In genomic region chr20:50286174-50286511, GRCh38 we compare ENCODE assay signal across 10 cellular contexts.
DNase-seq lines count a peak whose midpoint lies in the region; ATAC-seq and TF ChIP-seq lines count a peak whose summit lies in the region.
"Had no signal": no experiment of that assay in that cellular context is flagged by ENCODE, and none has a peak within 500 bp of the region (broad histone marks: within the 10 kb centered on the region; RNA-seq: fewer than 3 reads in every experiment).

No MANE protein-coding gene starts in this region.

- H3K9me3 ChIP-seq in BE2C (no peaks in the 10 kb centered on the region), H9 (ENCODE audit: control insufficient read depth, low read depth, low read length) (no peaks in the 10 kb centered on the region)

- ATAC-seq in HG02678 (IDR thresholded peaks at IDR 0.05; ENCODE audit: unreplicated experiment) (no peak), GM21786 (IDR thresholded peaks at IDR 0.05; ENCODE audit: unreplicated experiment) (no peak)

- no peak overlapping the region for H2BK5ac ChIP-seq in H9 (ENCODE audit: insufficient read length, low read length)

- no peaks in the 10 kb centered on the region for H3K27me3 ChIP-seq in BE2C
- no peaks in the 10 kb centered on the region for H3K27me3 ChIP-seq in H9 (ENCODE audit: insufficient read depth, low read length)

- no peaks in the 10 kb centered on the region for H3K79me1 ChIP-seq in H9 (ENCODE audit: insufficient read depth, low read depth, low read length, poor library complexity, severe bottlenecking)

- H3K4ac ChIP-seq in H9 (ENCODE audit: low read depth, low read length): no peak overlapping the region

- no peak overlapping the region for H3K4me3 Mint-ChIP-seq in H9
- no peak overlapping the region for H3K4me3 Mint-ChIP-seq in neural crest cell

- H3K27ac Mint-ChIP-seq in H9 (peak overlapping the region in 2 of 3 experiments; percentile 27 to 29; a peak in 2 of 7 replicates), neural crest cell (ENCODE audit: unreplicated experiment) (peak overlapping the region; percentile 57)

- H3K56ac ChIP-seq in H9 (ENCODE audit: insufficient read length, low read depth, low read length): no peak overlapping the region

- H3K27me3 Mint-ChIP-seq in H9 (ENCODE audit: low read depth) (peaks cover 13% of the 10 kb centered on the region), neural crest cell (ENCODE audit: low read depth) (no peaks in the 10 kb centered on the region)

- H3K79me2 ChIP-seq in H9 (ENCODE audit: insufficient read depth, low read length): no peaks in the 10 kb centered on the region

- no peak for TF ChIP-seq CTCF in BE2C (IDR thresholded peaks at IDR 0.05; ENCODE audit: low read depth, low read length)
- TF ChIP-seq CTCF in H9 (conservative IDR thresholded peaks at IDR 0.05): no peak
- no peak for TF ChIP-seq CTCF in neural crest cell (conservative IDR thresholded peaks at IDR 0.05)

- H3K9me3 Mint-ChIP-seq in H9: no peaks in the 10 kb centered on the region; a peak in 1 of 5 replicates
- no peaks in the 10 kb centered on the region for H3K9me3 Mint-ChIP-seq in neural crest cell

- H3K36me3 ChIP-seq in BE2C: no peaks in the 10 kb centered on the region

- peaks cover 35% of the 10 kb centered on the region for H3K4me1 ChIP-seq in BE2C
- H3K4me1 ChIP-seq in H9 (ENCODE audit: insufficient read depth, low read length): no peaks in the 10 kb centered on the region

- H2BK20ac ChIP-seq in H9 (ENCODE audit: low read depth, low read length, poor library complexity, severe bottlenecking): no peak overlapping the region

- H4K20me1 ChIP-seq in H9 (ENCODE audit: control insufficient read depth, insufficient read depth, insufficient read length): no peaks in the 10 kb centered on the region

- H3K4me3 ChIP-seq in BE2C (ENCODE audit: low read depth, low read length): peak overlapping the region; percentile 23

- no peak for DNase-seq in BE2C
- no peak for DNase-seq in H9
- no peak for DNase-seq in neural crest cell (ENCODE audit: low read depth, low spot score)
- DNase-seq in NCI-H748 (lab: John Stamatoyannopoulos, UW; ENCODE audit: unreplicated experiment): no peak
- no peak for DNase-seq in T1000 (lab: John Stamatoyannopoulos, UW)
- DNase-seq: activated effector memory CD4-positive, alpha-beta T cell treated with Interleukin-2 at 50 U/mL for 16 hours; NCI-H526 had no signal

- no peak overlapping the region for H2AK5ac ChIP-seq in H9 (ENCODE audit: insufficient read length, low read length)

- H2BK15ac ChIP-seq in H9 (ENCODE audit: low read depth, low read length): no peak overlapping the region

- H2BK12ac ChIP-seq in H9 (ENCODE audit: insufficient read length, low read depth, low read length): no peak overlapping the region

- H3K18ac ChIP-seq in H9 (ENCODE audit: insufficient read length, low read depth, low read length): no peak overlapping the region

- no peaks in the 10 kb centered on the region for H3K23me2 ChIP-seq in H9 (ENCODE audit: insufficient read length, low read depth, low read length, poor library complexity, severe bottlenecking)

- H3K36me3 Mint-ChIP-seq in H9 (ENCODE audit: insufficient read depth in 1 of 3, low read depth in 3 of 3): no peaks in the 10 kb centered on the region
- no peaks in the 10 kb centered on the region for H3K36me3 Mint-ChIP-seq in neural crest cell (ENCODE audit: low read depth)

- no peak overlapping the region for H3K27ac ChIP-seq in H9 (ENCODE audit: insufficient read length, low read depth, low read length)
- peak overlapping the region; percentile 14 for H3K27ac ChIP-seq in adipose tissue (ENCODE audit: low read depth, low read length)

- H3K4me1 Mint-ChIP-seq in H9 (peaks cover 9 to 35% of the 10 kb centered on the region in 2 experiments), neural crest cell (peaks cover 17% of the 10 kb centered on the region)

- no peak overlapping the region for H3K23ac ChIP-seq in H9 (ENCODE audit: insufficient read length, low read depth, low read length)

- H4K8ac ChIP-seq in H9 (replicated peaks; ENCODE audit: insufficient read length, low read depth, low read length): no peak overlapping the region

- no peak overlapping the region for H3T11ph ChIP-seq in H9 (ENCODE audit: low read length)

- WGBS in H9 (ENCODE audit: extremely low coverage, insufficient read length, low lambda C conversion rate): no CpG with 5 or more reads among the region's 9 CpGs
- 58 to 86% (median 70%) methylated on average over 9 of the region's 9 CpGs for WGBS in adipose tissue, 3 donors

- H3K14ac ChIP-seq in H9 (ENCODE audit: insufficient read depth, low read length): no peak overlapping the region

- H4K91ac ChIP-seq in H9 (ENCODE audit: insufficient read length, low read depth, low read length): no peak overlapping the region

- H4K5ac ChIP-seq in H9 (ENCODE audit: insufficient read length, low read depth, low read length): no peak overlapping the region

- H2BK120ac ChIP-seq in H9 (ENCODE audit: low read depth, low read length, poor library complexity, severe bottlenecking): no peak overlapping the region

- no peak overlapping the region for H3K4me2 ChIP-seq in H9 (ENCODE audit: insufficient read depth, insufficient read length, low read length)

- H3K9ac ChIP-seq in H9 (ENCODE audit: extremely low read depth, insufficient read length, low read length): no peak overlapping the region

- no peak overlapping the region for H2AFZ ChIP-seq in H9 (ENCODE audit: low read length)
